25 cellular contexts compared by ENCODE assay signal in genomic region chr12:39606712-39607423, GRCh38. TPM values are rescaled to one million over a fixed set of nuclear protein-coding genes. Genes with fewer than 3 reads are reported as not detected.
"Had no signal": no experiment of that assay in that cellular context is flagged by ENCODE, and none has a peak within 500 bp of the region (broad histone marks: within the 10 kb centered on the region; RNA-seq: fewer than 3 reads in every experiment).

No MANE protein-coding gene starts in this region.

- H3K4me3 ChIP-seq: hepatocyte, ovary, stomach, suprapubic skin, tibial nerve, uterus had no signal

- H3K36me3 Mint-ChIP-seq: activated naive CD4-positive, alpha-beta T cell treated with anti-CD3 and anti-CD28 coated beads, Interleukin-2, amount 50 U/mL, for 72 hours had no signal

- H3K9me3 ChIP-seq: neutrophil, ovary, stomach, suprapubic skin, tibial nerve, uterus had no signal

- H3K27me3 Mint-ChIP-seq: activated CD4-positive, alpha-beta T cell treated with anti-CD3 and anti-CD28 coated beads, Interleukin-2, amount 10 ng/mL, durations not matched to agents 7 days and 5 days; dendritic cell treated with granulocyte-macrophage colony-stimulating factor and Interleukin-4, amounts not matched to agents 40 ng/mL and 50 ng/mL, for 4 days had no signal

- H3K79me2 ChIP-seq: hepatocyte had no signal

- H3K4me1 Mint-ChIP-seq: nephron had no signal

- H3K4me1 ChIP-seq: stomach, suprapubic skin, tibial nerve, uterus had no signal

- H3K36me3 ChIP-seq: neutrophil, ovary, stomach, suprapubic skin, tibial nerve, uterus, WERI-Rb-1 had no signal

- H3K27ac Mint-ChIP-seq: activated CD4-positive, alpha-beta T cell treated with anti-CD3 and anti-CD28 coated beads, Interleukin-2, amount 10 ng/mL, durations not matched to agents 7 days and 5 days; activated naive CD4-positive, alpha-beta T cell treated with anti-CD3 and anti-CD28 coated beads, Interleukin-2, amount 50 U/mL, for 72 hours; activated T-helper 1 cell treated with anti-CD3 and anti-CD28 coated beads, Interleukin-12 subunit alpha, Interleukin-12 subunit beta, Interleukin-2, Interleukin-4 antibody, amounts not matched to agents 30 ng/mL and 10 ng/mL and 1 ng/mL, durations not matched to agents 14 hours and 24 hours and 36 hours; dendritic cell treated with granulocyte-macrophage colony-stimulating factor and Interleukin-4, amounts not matched to agents 40 ng/mL and 50 ng/mL, for 4 days; nephron had no signal

- ATAC-seq: activated CD8-positive, alpha-beta T cell treated with anti-CD3 and anti-CD28 coated beads, Interleukin-2, amount 10 ng/mL, durations not matched to agents 7 days and 5 days; activated naive CD4-positive, alpha-beta T cell treated with anti-CD3 and anti-CD28 coated beads, Interleukin-2, amount 50 U/mL, for 72 hours; right cardiac atrium had no signal

- DNase-seq: activated CD4-positive, alpha-beta T cell treated with anti-CD3 and anti-CD28 coated beads, Interleukin-2, amount 10 ng/mL, durations not matched to agents 7 days and 5 days; activated CD4-positive, CD25-positive, alpha-beta regulatory T cell treated with anti-CD3 and anti-CD28 coated beads, Interleukin-2, amount 50 U/mL, for 72 hours; activated CD8-positive, alpha-beta T cell treated with anti-CD3 and anti-CD28 coated beads, Interleukin-2, amount 10 ng/mL, durations not matched to agents 7 days and 5 days; activated gamma-delta T cell; amniotic stem cell; effector CD4-positive, alpha-beta T cell; erythroblast; glutamatergic neuron; left cardiac atrium; ovary; right cardiac atrium; stimulated activated CD4-positive, alpha-beta T cell treated with anti-CD3 and anti-CD28 coated beads, Interleukin-12 subunit alpha, Interleukin-12 subunit beta, amount 100 ng/mL, for 4 hours; stimulated activated CD4-positive, alpha-beta T cell treated with anti-CD3 and anti-CD28 coated beads, Interleukin-4, amount 100 ng/mL, for 4 hours; stomach; uterus; WERI-Rb-1 had no signal

- H3K4me3 Mint-ChIP-seq: activated CD4-positive, alpha-beta T cell treated with anti-CD3 and anti-CD28 coated beads, Interleukin-2, amount 10 ng/mL, durations not matched to agents 7 days and 5 days; activated CD8-positive, alpha-beta T cell treated with anti-CD3 and anti-CD28 coated beads, Interleukin-2, amount 10 ng/mL, durations not matched to agents 7 days and 5 days; activated T-helper 1 cell treated with anti-CD3 and anti-CD28 coated beads, Interleukin-12 subunit alpha, Interleukin-12 subunit beta, Interleukin-2, Interleukin-4 antibody, amounts not matched to agents 30 ng/mL and 10 ng/mL and 1 ng/mL, durations not matched to agents 14 hours and 24 hours and 36 hours; dendritic cell treated with granulocyte-macrophage colony-stimulating factor and Interleukin-4, amounts not matched to agents 40 ng/mL and 50 ng/mL, for 4 days; nephron had no signal

- H3K4me2 ChIP-seq: hepatocyte had no signal

- H3K27me3 ChIP-seq: hepatocyte, neutrophil, ovary, stomach, suprapubic skin, tibial nerve, uterus had no signal

- H2AFZ ChIP-seq: hepatocyte had no signal

- H3K9me3 Mint-ChIP-seq: activated CD4-positive, alpha-beta T cell treated with anti-CD3 and anti-CD28 coated beads, Interleukin-2, amount 10 ng/mL, durations not matched to agents 7 days and 5 days; activated naive CD4-positive, alpha-beta T cell treated with anti-CD3 and anti-CD28 coated beads, Interleukin-2, amount 50 U/mL, for 72 hours; activated T-helper 1 cell treated with anti-CD3 and anti-CD28 coated beads, Interleukin-12 subunit alpha, Interleukin-12 subunit beta, Interleukin-2, Interleukin-4 antibody, amounts not matched to agents 30 ng/mL and 10 ng/mL and 1 ng/mL, durations not matched to agents 14 hours and 24 hours and 36 hours; dendritic cell treated with granulocyte-macrophage colony-stimulating factor and Interleukin-4, amounts not matched to agents 40 ng/mL and 50 ng/mL, for 4 days; nephron had no signal

- H3K27ac ChIP-seq: hepatocyte, neutrophil, ovary, stomach, suprapubic skin, tibial nerve, uterus, WERI-Rb-1 had no signal

RNA-seq across cellular contexts. Expression of gene ABCD2, which starts 12.7 kb away (rescaled TPM):
- total RNA-seq: pulmonary artery endothelial cell had no signal
